Comparison of ENCODE assay signal across 30 cellular contexts in genomic region chr12:53940448-53941014, GRCh38. TPM values are rescaled to one million over a fixed set of nuclear protein-coding genes. Genes with fewer than 3 reads are reported as not detected.
DNase-seq lines count a peak whose midpoint lies in the region; TF ChIP-seq lines count a peak whose summit lies in the region.
"Had no signal": no experiment of that assay in that cellular context is flagged by ENCODE, and none has a peak within 500 bp of the region (broad histone marks: within the 10 kb centered on the region; RNA-seq: fewer than 3 reads in every experiment).

No MANE protein-coding gene starts in this region.

- intact Hi-C loops in sigmoid colon (cut with DNase I), result no loop called here

- no peak for TF ChIP-seq EP300 in sigmoid colon (IDR thresholded peaks at IDR 0.05)

- CTCF ChIA-PET in HEK293 (lab: Yijun Ruan, JAX), result interaction anchor here (0.6 to 1.9 kb wide), 9 partner anchors 9 to 274 kb away, joined by 3 to 9 read pairs (median 4); partner anchors contain the start of gene HOXC8

- H3K36me3 Mint-ChIP-seq in mesothelial cell of epicardium, result peaks cover 2% of the 10 kb centered on the region
- H3K36me3 Mint-ChIP-seq in type B pancreatic cell, result peaks cover 5% of the 10 kb centered on the region
- H3K36me3 Mint-ChIP-seq: activated CD8-positive, alpha-beta memory T cell treated with anti-CD3 and anti-CD28 coated beads, Interleukin-2, amount 10 ng/mL, durations not matched to agents 7 days and 5 days; stimulated activated memory B cell treated with anti-CD40 and anti-IgM and Interleukin-4, amounts not matched to agents 10 μg/mL and 1 μg/mL and 100 μg/mL, for 72 hours had no signal

- WGBS in sigmoid colon, 2 donors, result 9 to 22% methylated on average over 9 of the region's 9 CpGs

- H3K27ac ChIP-seq in HEK293 (ENCODE audit: extremely low read depth, low read depth, low read length) (peak overlapping the region; percentile 94; the same call in 1 of the 2 replicates), SK-N-MC (peak overlapping the region; percentile 12; the same call in 1 of the 2 replicates), sigmoid colon (no peak overlapping the region)
- H3K27ac ChIP-seq: ascending aorta, lower lobe of right lung, Peyer's patch, spleen, VCaP had no signal

- H3K4me3 ChIP-seq in HEK293 (ENCODE audit: low read depth, low read length), result peak overlapping the region; percentile 17
- H3K4me3 ChIP-seq in SK-N-MC, result peak overlapping the region; percentile 91
- no peak overlapping the region for H3K4me3 ChIP-seq in sigmoid colon
- H3K4me3 ChIP-seq: ascending aorta, lower lobe of right lung, Peyer's patch, spleen had no signal

- POLR2A ChIA-PET in HEK293 (lab: Yijun Ruan, JAX), result interaction anchor here (1.0 to 1.3 kb wide), 3 partner anchors 13 to 248 kb away, joined by 3 to 4 read pairs (median 3); partner anchors contain the start of genes HOXC9 and SMUG1

- H3K9me3 ChIP-seq in HEK293 (ENCODE audit: control insufficient read depth, insufficient read depth, low read depth, low read length), result no peaks in the 10 kb centered on the region
- no peaks in the 10 kb centered on the region for H3K9me3 ChIP-seq in SK-N-MC (ENCODE audit: low read depth, low read length)
- no peaks in the 10 kb centered on the region for H3K9me3 ChIP-seq in sigmoid colon
- H3K9me3 ChIP-seq: ascending aorta, lower lobe of right lung had no signal

- H3K9me3 Mint-ChIP-seq in mesothelial cell of epicardium (no peaks in the 10 kb centered on the region), type B pancreatic cell (no peaks in the 10 kb centered on the region)
- H3K9me3 Mint-ChIP-seq: activated CD4-positive, alpha-beta T cell treated with anti-CD3 and anti-CD28 coated beads, Interleukin-2, amount 10 ng/mL, durations not matched to agents 7 days and 5 days; CD4-positive, alpha-beta T cell; dendritic cell treated with granulocyte-macrophage colony-stimulating factor and Interleukin-4, amounts not matched to agents 40 ng/mL and 50 ng/mL, for 4 days; HFFc6; stimulated activated memory B cell treated with anti-CD40 and anti-IgM and Interleukin-4, amounts not matched to agents 10 μg/mL and 1 μg/mL and 100 μg/mL, for 72 hours had no signal

- DNase-seq in SK-N-MC (ENCODE audit: low read depth, low spot score) (no peak), mesothelial cell of epicardium (ENCODE audit: low spot score in 2 of 2, unreplicated experiment in 2 of 2) (no peak), type B pancreatic cell (ENCODE audit: extremely low spot score, unreplicated experiment) (no peak), sigmoid colon (no peak), GM03348 (ENCODE audit: low spot score) (no peak), inferior parietal cortex (ENCODE audit: extremely low spot score) (no peak)
- DNase-seq: activated CD4-positive, alpha-beta T cell treated with anti-CD3 and anti-CD28 coated beads, Interleukin-2, amount 10 ng/mL, durations not matched to agents 7 days and 5 days; activated CD8-positive, alpha-beta memory T cell treated with anti-CD3 and anti-CD28 coated beads, Interleukin-2, amount 10 ng/mL, durations not matched to agents 7 days and 5 days; CD4-positive, alpha-beta T cell; central memory CD4-positive, alpha-beta T cell; HFFc6; lower lobe of right lung; MM.1S; NCI-H1417 treated with DMSO at 0.1 percent for 48 hours; NCI-H2107; NCI-H446; spleen; stimulated activated CD4-positive, alpha-beta T cell treated with anti-CD3 and anti-CD28 coated beads, Interleukin-2, amount 100 ng/mL, for 48 hours had no signal

- TF ChIP-seq POLR2A in sigmoid colon (IDR thresholded peaks at IDR 0.05), result no peak

- peaks cover 6% of the 10 kb centered on the region; the same call in 1 of the 2 replicates for H3K4me1 ChIP-seq in HEK293 (ENCODE audit: control insufficient read depth, insufficient read depth, low read length)
- peaks cover 0 to 28% (median 24%) of the 10 kb centered on the region in 4 donors for H3K4me1 ChIP-seq in sigmoid colon
- H3K4me1 ChIP-seq: lower lobe of right lung had no signal

- no peak for TF ChIP-seq CTCF in HEK293 (tag by site-specific recombination; IDR thresholded peaks at IDR 0.05)
- no peak for TF ChIP-seq CTCF in mesothelial cell of epicardium (IDR thresholded peaks at IDR 0.05; ENCODE audit: unreplicated experiment)
- no peak for TF ChIP-seq CTCF in type B pancreatic cell (conservative IDR thresholded peaks at IDR 0.05)
- no peak for TF ChIP-seq CTCF in sigmoid colon (IDR thresholded peaks at IDR 0.05)

- H3K36me3 ChIP-seq in HEK293 (ENCODE audit: control insufficient read depth in 2 of 2, insufficient read depth in 1 of 2, low read length in 2 of 2) (peaks cover 0 to 14% of the 10 kb centered on the region in 2 experiments; a peak in 1 of 3 replicates), SK-N-MC (ENCODE audit: insufficient read depth, low read length) (peaks cover 3% of the 10 kb centered on the region; the same call in 1 of the 2 replicates), sigmoid colon (no peaks in the 10 kb centered on the region)
- H3K36me3 ChIP-seq: ascending aorta, lower lobe of right lung, Peyer's patch, spleen had no signal

- peaks cover 14% of the 10 kb centered on the region for H3K4me1 Mint-ChIP-seq in mesothelial cell of epicardium
- peaks cover 3% of the 10 kb centered on the region for H3K4me1 Mint-ChIP-seq in type B pancreatic cell (ENCODE audit: unreplicated experiment)
- H3K4me1 Mint-ChIP-seq: activated CD4-positive, alpha-beta T cell treated with anti-CD3 and anti-CD28 coated beads, Interleukin-2, amount 10 ng/mL, durations not matched to agents 7 days and 5 days; activated CD8-positive, alpha-beta memory T cell treated with anti-CD3 and anti-CD28 coated beads, Interleukin-2, amount 10 ng/mL, durations not matched to agents 7 days and 5 days had no signal

- no peak overlapping the region for H3K27ac Mint-ChIP-seq in mesothelial cell of epicardium
- no peak overlapping the region for H3K27ac Mint-ChIP-seq in type B pancreatic cell
- H3K27ac Mint-ChIP-seq: activated CD8-positive, alpha-beta memory T cell treated with anti-CD3 and anti-CD28 coated beads, Interleukin-2, amount 10 ng/mL, durations not matched to agents 7 days and 5 days; activated naive CD4-positive, alpha-beta T cell treated with anti-CD3 and anti-CD28 coated beads, Interleukin-2, amount 50 U/mL, for 24 hours; CD4-positive, alpha-beta T cell; dendritic cell treated with granulocyte-macrophage colony-stimulating factor and Interleukin-4, amounts not matched to agents 40 ng/mL and 50 ng/mL, for 4 days; HFFc6; stimulated activated memory B cell treated with anti-CD40 and anti-IgM and Interleukin-4, amounts not matched to agents 10 μg/mL and 1 μg/mL and 100 μg/mL, for 72 hours had no signal

- H3K4me3 Mint-ChIP-seq in mesothelial cell of epicardium (peak overlapping the region; percentile 28), type B pancreatic cell (peak overlapping the region; percentile 35)
- H3K4me3 Mint-ChIP-seq: activated CD4-positive, alpha-beta T cell treated with anti-CD3 and anti-CD28 coated beads, Interleukin-2, amount 10 ng/mL, durations not matched to agents 7 days and 5 days; activated CD8-positive, alpha-beta memory T cell treated with anti-CD3 and anti-CD28 coated beads, Interleukin-2, amount 10 ng/mL, durations not matched to agents 7 days and 5 days; activated naive CD4-positive, alpha-beta T cell treated with anti-CD3 and anti-CD28 coated beads, Interleukin-2, amount 50 U/mL, for 24 hours; CD4-positive, alpha-beta T cell; dendritic cell treated with granulocyte-macrophage colony-stimulating factor and Interleukin-4, amounts not matched to agents 40 ng/mL and 50 ng/mL, for 4 days; HFFc6; stimulated activated memory B cell treated with anti-CD40 and anti-IgM and Interleukin-4, amounts not matched to agents 10 μg/mL and 1 μg/mL and 100 μg/mL, for 72 hours had no signal

- H3K9ac ChIP-seq in SK-N-MC (ENCODE audit: insufficient read length), result peak overlapping the region; percentile 78

- H3K27me3 Mint-ChIP-seq in mesothelial cell of epicardium (ENCODE audit: low read depth) (peaks cover 95% of the 10 kb centered on the region), type B pancreatic cell (peaks cover 97% of the 10 kb centered on the region)

- H3K27me3 ChIP-seq in sigmoid colon, result peaks cover 70 to 100% (median 98%) of the 10 kb centered on the region in 3 donors

TF ChIP-seq in HEK293, 187 proteins besides CTCF, POLR2A, EP300 and RAD21 (continues in another document):
- TF ChIP-seq IKZF3 (tag by site-specific recombination; IDR thresholded peaks at IDR 0.05) (peak; percentile 37; the same call in 1 of the 2 replicates), ZNF132 (tag by site-specific recombination; IDR thresholded peaks at IDR 0.05; ENCODE audit: borderline replicate concordance) (no peak), ZNF366 (tag by site-specific recombination; conservative IDR thresholded peaks at IDR 0.05) (no peak), FEZF1 (tag by site-specific recombination; IDR thresholded peaks at IDR 0.05) (no peak), ZNF792 (tag by site-specific recombination; IDR thresholded peaks at IDR 0.05) (no peak), MEIS1 (CRISPR knock-in tag; IDR thresholded peaks at IDR 0.05; ENCODE audit: borderline replicate concordance) (no peak), ZNF350 (tag by site-specific recombination; IDR thresholded peaks at IDR 0.05) (no peak), RBAK (tag by site-specific recombination; IDR thresholded peaks at IDR 0.05) (no peak), ZNF140 (tag by site-specific recombination; IDR thresholded peaks at IDR 0.05) (no peak)

RNA-seq across cellular contexts. Expression of gene HOXC13, which starts 1.9 kb away (rescaled TPM):
- total RNA-seq in mesothelial cell of epicardium, result 0.44 to 0.69 TPM (median 0.61 TPM) in 3 replicates
- 0.48 TPM in 1 of 2 replicates, not detected in the other for total RNA-seq in type B pancreatic cell (ENCODE audit: low replicate concordance)
- total RNA-seq in sigmoid colon, result not detected
- polyA plus RNA-seq in sigmoid colon, result under 1 TPM in 1 of 3 donors, not detected in 2; 0.60 TPM
- total RNA-seq: activated CD4-positive, alpha-beta T cell treated with anti-CD3 and anti-CD28 coated beads, Interleukin-2, amount 10 ng/mL, durations not matched to agents 7 days and 5 days; activated CD8-positive, alpha-beta memory T cell treated with anti-CD3 and anti-CD28 coated beads, Interleukin-2, amount 10 ng/mL, durations not matched to agents 7 days and 5 days; ascending aorta; CD4-positive, alpha-beta T cell; fibroblast of lung; HFFc6; kidney epithelial cell; lower lobe of right lung; Peyer's patch; pulmonary artery endothelial cell; spleen; T-helper 2 cell treated with Interferon-gamma antibody and Interleukin-4, amounts not matched to agents 100 ng/mL and 5 ng/mL, for 36 hours had no signal
- polyA plus RNA-seq: fibroblast of lung, spleen had no signal

RNA-seq across cellular contexts. Expression of gene HOXC12, which starts 14.2 kb away (rescaled TPM):
- not detected in 3 replicates for total RNA-seq in mesothelial cell of epicardium
- total RNA-seq in type B pancreatic cell (ENCODE audit: low replicate concordance), result not detected in 2 replicates
- not detected for total RNA-seq in sigmoid colon
- polyA plus RNA-seq in sigmoid colon, result not detected
- total RNA-seq: activated CD4-positive, alpha-beta T cell treated with anti-CD3 and anti-CD28 coated beads, Interleukin-2, amount 10 ng/mL, durations not matched to agents 7 days and 5 days; activated CD8-positive, alpha-beta memory T cell treated with anti-CD3 and anti-CD28 coated beads, Interleukin-2, amount 10 ng/mL, durations not matched to agents 7 days and 5 days; ascending aorta; CD4-positive, alpha-beta T cell; fibroblast of lung; HFFc6; kidney epithelial cell; lower lobe of right lung; Peyer's patch; pulmonary artery endothelial cell; SK-MEL-5; spleen; T-helper 2 cell treated with Interferon-gamma antibody and Interleukin-4, amounts not matched to agents 100 ng/mL and 5 ng/mL, for 36 hours had no signal
- polyA plus RNA-seq: fibroblast of lung, spleen had no signal

RNA-seq across cellular contexts. Expression of gene HOXC11, which starts 32.4 kb away (rescaled TPM):
- total RNA-seq in mesothelial cell of epicardium (0.47 to 0.60 TPM (median 0.47 TPM) in 3 replicates), type B pancreatic cell (ENCODE audit: low replicate concordance) (0.12 TPM in 1 of 2 replicates, not detected in the other), sigmoid colon (not detected)
- not detected for polyA plus RNA-seq in sigmoid colon
- total RNA-seq: activated CD4-positive, alpha-beta T cell treated with anti-CD3 and anti-CD28 coated beads, Interleukin-2, amount 10 ng/mL, durations not matched to agents 7 days and 5 days; activated CD8-positive, alpha-beta memory T cell treated with anti-CD3 and anti-CD28 coated beads, Interleukin-2, amount 10 ng/mL, durations not matched to agents 7 days and 5 days; CD4-positive, alpha-beta T cell; fibroblast of lung; lower lobe of right lung; pulmonary artery endothelial cell; spleen; T-helper 2 cell treated with Interferon-gamma antibody and Interleukin-4, amounts not matched to agents 100 ng/mL and 5 ng/mL, for 36 hours had no signal
- polyA plus RNA-seq: fibroblast of lung, spleen had no signal

RNA-seq across cellular contexts. Expression of gene HOTAIR, which starts 34.2 kb away (rescaled TPM):
- total RNA-seq in mesothelial cell of epicardium, result 1.1 to 1.8 TPM (median 1.8 TPM) in 3 replicates
- not detected in 2 replicates for total RNA-seq in type B pancreatic cell (ENCODE audit: low replicate concordance)
- total RNA-seq in sigmoid colon, result not detected
- polyA plus RNA-seq in sigmoid colon, result not detected
- total RNA-seq: activated CD4-positive, alpha-beta T cell treated with anti-CD3 and anti-CD28 coated beads, Interleukin-2, amount 10 ng/mL, durations not matched to agents 7 days and 5 days; activated CD8-positive, alpha-beta memory T cell treated with anti-CD3 and anti-CD28 coated beads, Interleukin-2, amount 10 ng/mL, durations not matched to agents 7 days and 5 days; ascending aorta; CD4-positive, alpha-beta T cell; fibroblast of lung; lower lobe of right lung; pulmonary artery endothelial cell; SK-MEL-5; spleen; T-helper 2 cell treated with Interferon-gamma antibody and Interleukin-4, amounts not matched to agents 100 ng/mL and 5 ng/mL, for 36 hours had no signal
- polyA plus RNA-seq: fibroblast of lung, spleen had no signal

RNA-seq across cellular contexts. Expression of gene HOXC10, which starts 44.4 kb away (rescaled TPM):
- 0.95 to 0.97 TPM (median 0.96 TPM) in 3 replicates for total RNA-seq in mesothelial cell of epicardium
- not detected in 2 replicates for total RNA-seq in type B pancreatic cell (ENCODE audit: low replicate concordance)
- total RNA-seq in sigmoid colon, result not detected
- not detected for polyA plus RNA-seq in sigmoid colon
- total RNA-seq: activated CD4-positive, alpha-beta T cell treated with anti-CD3 and anti-CD28 coated beads, Interleukin-2, amount 10 ng/mL, durations not matched to agents 7 days and 5 days; activated CD8-positive, alpha-beta memory T cell treated with anti-CD3 and anti-CD28 coated beads, Interleukin-2, amount 10 ng/mL, durations not matched to agents 7 days and 5 days; ascending aorta; CD4-positive, alpha-beta T cell; fibroblast of lung; lower lobe of right lung; pulmonary artery endothelial cell; spleen; T-helper 2 cell treated with Interferon-gamma antibody and Interleukin-4, amounts not matched to agents 100 ng/mL and 5 ng/mL, for 36 hours had no signal
- polyA plus RNA-seq: spleen had no signal

Comparison
In these comparisons a context has a peak if more than half of its experiments do, and no peak if none do; other contexts are left out.
1. H3K27ac ChIP-seq: peak in HEK293 (single experiment) and SK-N-MC (single experiment); none in sigmoid colon (0 of 4).
2. H3K4me3 ChIP-seq: peak in HEK293 (single experiment) and SK-N-MC (single experiment); none in sigmoid colon (0 of 4).